Comparison of ENCODE assay signal across 13 cellular contexts in the genomic region with DNA sequence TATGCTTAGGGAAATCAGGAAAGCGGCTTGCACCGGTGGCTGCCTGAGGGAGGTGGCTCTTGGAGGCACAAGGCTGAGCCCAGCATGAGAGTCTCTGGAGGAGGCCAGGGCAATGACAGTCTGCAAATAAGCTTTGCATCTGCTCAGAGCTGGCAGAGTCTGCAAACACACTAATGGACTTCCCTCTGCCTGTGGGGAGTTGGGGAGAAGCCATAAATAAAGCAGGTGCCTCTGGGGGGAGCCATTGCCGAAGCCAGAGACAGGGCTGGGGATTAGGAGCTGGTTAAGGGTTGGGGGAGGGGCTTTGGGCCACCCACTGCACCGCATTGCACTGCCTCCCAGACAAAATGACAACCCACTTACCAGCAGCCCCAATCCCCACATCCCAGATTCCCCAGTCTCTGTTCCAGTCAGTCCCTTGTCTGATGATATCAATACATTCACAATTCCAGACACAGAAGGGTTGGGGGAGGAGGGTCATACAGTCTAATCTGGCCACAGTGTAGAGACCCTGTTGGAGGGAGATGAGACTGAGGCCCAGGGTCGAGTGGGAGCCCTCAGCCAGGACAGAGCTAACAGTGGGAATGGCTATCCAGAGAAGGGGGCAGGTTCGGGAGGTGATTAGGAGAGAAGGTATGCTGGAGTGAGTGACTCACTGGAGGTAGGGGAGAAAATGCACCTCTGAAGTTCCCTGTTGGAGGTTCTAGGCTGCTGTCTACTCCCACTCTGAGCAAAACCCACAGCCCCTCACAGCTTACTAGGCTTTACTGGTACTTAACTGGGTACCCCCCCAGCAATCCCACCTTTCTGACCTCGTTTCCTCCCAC. TPM values are rescaled to one million over a fixed set of nuclear protein-coding genes. Genes with fewer than 3 reads are reported as not detected.
DNase-seq lines count a peak whose midpoint lies in the region; ATAC-seq, FAIRE-seq and TF ChIP-seq lines count a peak whose summit lies in the region.
"Had no signal": no experiment of that assay in that cellular context is flagged by ENCODE, and none has a peak within 500 bp of the region (broad histone marks: within the 10 kb centered on the region; RNA-seq: fewer than 3 reads in every experiment).

No MANE protein-coding gene starts in this region.

- H3K27me3 Mint-ChIP-seq in naive thymus-derived CD8-positive, alpha-beta T cell, result peaks cover 22 to 80% (median 33%) of the 10 kb centered on the region in 5 donors

- BruUV-seq in HepG2 (replicated peaks; lab: Mats Ljungman, UMichigan), result no TSS peak

- intact Hi-C loops in HepG2 (cut with micrococcal nuclease; ENCODE audit: unreplicated experiment), result no loop called here
- intact Hi-C loops in right lobe of liver (cut with DNase I), result no loop called here

- peak; percentile 45 for TF ChIP-seq CTCF in HepG2 (CRISPR knock-in tag; IDR thresholded peaks at IDR 0.05)
- TF ChIP-seq CTCF in right lobe of liver (IDR thresholded peaks at IDR 0.05), result no peak
- TF ChIP-seq CTCF in bronchial epithelial cell (IDR thresholded peaks at IDR 0.05; ENCODE audit: insufficient read depth, low read length, severe bottlenecking), result no peak
- no peak for TF ChIP-seq CTCF in gastroesophageal sphincter (IDR thresholded peaks at IDR 0.05)

- H3K9me3 ChIP-seq in HepG2 (ENCODE audit: low read length) (no peaks in the 10 kb centered on the region), right lobe of liver (no peaks in the 10 kb centered on the region), gastroesophageal sphincter (no peaks in the 10 kb centered on the region)

- peak overlapping the region in 1 of 10 donors; percentile 30 for H3K27ac Mint-ChIP-seq in naive thymus-derived CD8-positive, alpha-beta T cell
- H3K27ac Mint-ChIP-seq: CD4-positive, alpha-beta memory T cell had no signal

- 20% methylated on average over 7 of the region's 7 CpGs for WGBS in HepG2 (ENCODE audit: low lambda C conversion rate)
- 38% methylated on average over 7 of the region's 7 CpGs for WGBS in right lobe of liver (ENCODE audit: insufficient coverage, low coverage, low lambda C conversion rate, missing lambda C conversion rate)
- 36 to 38% methylated on average over 4 to 6 of the region's 7 CpGs for WGBS in gastroesophageal sphincter (ENCODE audit: low coverage in 1 of 2), 2 donors

- no peak overlapping the region for H2AFZ ChIP-seq in HepG2 (ENCODE audit: low read length)

- H3K27ac ChIP-seq in HepG2 (ENCODE audit: extremely low read length, insufficient read depth, low read length) (no peak overlapping the region), right lobe of liver (no peak overlapping the region), gastroesophageal sphincter (no peak overlapping the region)
- H3K27ac ChIP-seq: KMS-11 had no signal

- H3K27me3 ChIP-seq in HepG2 (ENCODE audit: control insufficient read depth in 1 of 2, insufficient read depth in 2 of 2, low read length in 2 of 2) (peaks cover 1 to 25% of the 10 kb centered on the region in 2 experiments; a peak in 3 of 5 replicates), right lobe of liver (peaks cover 0 to under 1% of the 10 kb centered on the region in 2 donors), bronchial epithelial cell (ENCODE audit: control insufficient read depth, insufficient read depth, low read length) (peaks cover 18% of the 10 kb centered on the region), gastroesophageal sphincter (peaks cover 97% of the 10 kb centered on the region)

- no peak overlapping the region for H3K4me2 ChIP-seq in HepG2 (ENCODE audit: low read depth, low read length)
- H3K4me2 ChIP-seq: KMS-11 had no signal

- peak; percentile 64 for ATAC-seq in HepG2
- ATAC-seq in right lobe of liver, result no peak
- ATAC-seq in gastroesophageal sphincter, result no peak
- ATAC-seq in HG03432 (IDR thresholded peaks at IDR 0.05; ENCODE audit: unreplicated experiment), result no peak
- no peak for ATAC-seq in HG03342 (IDR thresholded peaks at IDR 0.05; ENCODE audit: unreplicated experiment)
- ATAC-seq in naive thymus-derived CD8-positive, alpha-beta T cell, result no peak

- H4K20me1 ChIP-seq in HepG2 (ENCODE audit: insufficient read depth, low read length), result no peaks in the 10 kb centered on the region

- no peaks in the 10 kb centered on the region for H3K9me3 Mint-ChIP-seq in naive thymus-derived CD8-positive, alpha-beta T cell
- H3K9me3 Mint-ChIP-seq: CD4-positive, alpha-beta memory T cell had no signal

- TF ChIP-seq POLR2A in HepG2 (IDR thresholded peaks at IDR 0.05; ENCODE audit: insufficient read depth in 1 of 2, low read depth in 2 of 2, low read length in 2 of 2) (no peak), right lobe of liver (IDR thresholded peaks at IDR 0.05) (no peak), gastroesophageal sphincter (IDR thresholded peaks at IDR 0.05) (no peak)

- H3K36me3 Mint-ChIP-seq in naive thymus-derived CD8-positive, alpha-beta T cell, result no peaks in the 10 kb centered on the region
- H3K36me3 Mint-ChIP-seq: CD4-positive, alpha-beta memory T cell had no signal

- H3K4me1 ChIP-seq in HepG2 (ENCODE audit: insufficient read depth, low read length), result no peaks in the 10 kb centered on the region
- no peaks in the 10 kb centered on the region for H3K4me1 ChIP-seq in right lobe of liver
- H3K4me1 ChIP-seq in gastroesophageal sphincter, result no peaks in the 10 kb centered on the region

- no peak for TF ChIP-seq EP300 in HepG2 (IDR thresholded peaks at IDR 0.05; ENCODE audit: low read depth in 2 of 2, low read length in 2 of 2)
- TF ChIP-seq EP300 in HepG2 (CRISPR knock-in tag; IDR thresholded peaks at IDR 0.05; ENCODE audit: borderline replicate concordance), result no peak
- TF ChIP-seq EP300 in gastroesophageal sphincter (IDR thresholded peaks at IDR 0.05), result no peak

- in situ Hi-C loops in HepG2 (cut with HindIII; ENCODE audit: extremely low pct_ligation_motif_present, low pct_unique_long_range_greater_than_20kb), result no loop called here

- CTCF ChIA-PET in HepG2 (lab: Yijun Ruan, JAX; ENCODE audit: low intra/inter-chr PET ratio, low total read pairs), result no interaction called here

- DNase-seq in HepG2 (ENCODE audit: low spot score) (no peak), right lobe of liver (no peak), NCI-H2196 treated with DMSO at 0.1 percent for 48 hours (lab: John Stamatoyannopoulos, UW; ENCODE audit: unreplicated experiment) (peak; percentile 46), bronchial epithelial cell (ENCODE audit: low read depth) (peak; percentile 48)
- DNase-seq in naive thymus-derived CD8-positive, alpha-beta T cell, result no peak
- DNase-seq: activated CD4-positive, alpha-beta T cell treated with anti-CD3 and anti-CD28 coated beads, Interleukin-2, amount 50 U/mL, for 4 hours; CD4-positive, alpha-beta memory T cell; cerebellar nuclear complex; small intestine had no signal

- H3K4me1 Mint-ChIP-seq in naive thymus-derived CD8-positive, alpha-beta T cell, result peaks cover 0 to 9% (median 2%) of the 10 kb centered on the region in 4 donors

- no peak for FAIRE-seq in HepG2 (lab: Jason Lieb, UNC)
- no peak for FAIRE-seq in bronchial epithelial cell (lab: Jason Lieb, UNC)
- FAIRE-seq: small intestine had no signal

- H3K36me3 ChIP-seq in HepG2 (replicated peaks in 1 of 2; ENCODE audit: control insufficient read depth in 1 of 2, insufficient read depth in 2 of 2, low read length in 2 of 2) (no peaks in the 10 kb centered on the region), right lobe of liver (no peaks in the 10 kb centered on the region), bronchial epithelial cell (ENCODE audit: control insufficient read depth, insufficient read depth, low read length) (no peaks in the 10 kb centered on the region), gastroesophageal sphincter (no peaks in the 10 kb centered on the region)

- H3K4me3 ChIP-seq in HepG2 (replicated peaks in 1 of 3; ENCODE audit: insufficient read depth in 1 of 3, low read depth in 2 of 3, low read length in 3 of 3) (no peak overlapping the region), right lobe of liver (no peak overlapping the region), bronchial epithelial cell (ENCODE audit: low read depth, low read length) (no peak overlapping the region), gastroesophageal sphincter (no peak overlapping the region)

- no peaks in the 10 kb centered on the region for H3K79me2 ChIP-seq in HepG2 (ENCODE audit: insufficient read depth, low read length)

- no peak overlapping the region for H3K9ac ChIP-seq in HepG2 (ENCODE audit: insufficient read depth, low read depth, low read length)
- H3K9ac ChIP-seq: KMS-11 had no signal

- TF ChIP-seq RAD21 in HepG2 (CRISPR knock-in tag; IDR thresholded peaks at IDR 0.05), result no peak

- no peak overlapping the region for H3K4me3 Mint-ChIP-seq in naive thymus-derived CD8-positive, alpha-beta T cell
- H3K4me3 Mint-ChIP-seq: CD4-positive, alpha-beta memory T cell had no signal

- POLR2A ChIA-PET in HepG2 (lab: Yijun Ruan, JAX), result no interaction called here
- POLR2A ChIA-PET in naive thymus-derived CD8-positive, alpha-beta T cell (lab: Charles Lee), result no interaction called here

RNA-seq across cellular contexts. Expression of gene PAX5, which starts 53.7 kb away (rescaled TPM):
- total RNA-seq in HepG2 (2016; rRNA removed; fragmentation: Illumina TruSeq; extraction: Trizol), result not detected in 2 replicates
- not detected in 2 replicates for total RNA-seq in HepG2 (2016; cell fraction: cytosol; rRNA removed; fragmentation: Illumina TruSeq; extraction: Trizol; ENCODE audit: low read depth)
- not detected in 2 replicates for total RNA-seq in HepG2 (2016; cell fraction: insoluble cytoplasmic fraction; rRNA removed; fragmentation: Illumina TruSeq; extraction: Trizol)
- not detected in 2 replicates for total RNA-seq in HepG2 (2016; cell fraction: membrane; rRNA removed; fragmentation: Illumina TruSeq; extraction: Trizol)
- not detected in 2 replicates for total RNA-seq in HepG2 (2016; cell fraction: nucleus; rRNA removed; fragmentation: Illumina TruSeq; extraction: Trizol)
- polyA plus RNA-seq in HepG2 (2011; rRNA removed), result not detected in 2 replicates
- not detected in 2 replicates for polyA plus RNA-seq in HepG2 (2011; cell fraction: cytosol; rRNA removed)
- 0.02 and 0.11 TPM in 2 replicates for polyA plus RNA-seq in HepG2 (2011; cell fraction: nucleus; rRNA removed)
- not detected in 2 replicates for polyA plus RNA-seq in HepG2 (2012)
- polyA plus RNA-seq in HepG2 (2016; cell fraction: cytosol; fragmentation: Illumina TruSeq; extraction: Trizol; ENCODE audit: low read depth), result not detected in 2 replicates
- not detected in 2 replicates for polyA plus RNA-seq in HepG2 (2016; cell fraction: insoluble cytoplasmic fraction; fragmentation: Illumina TruSeq; extraction: Trizol; ENCODE audit: low read depth)
- polyA plus RNA-seq in HepG2 (2016; cell fraction: membrane; fragmentation: Illumina TruSeq; extraction: Trizol; ENCODE audit: low read depth), result not detected in 2 replicates
- polyA plus RNA-seq in HepG2 (2016; cell fraction: nucleus; fragmentation: Illumina TruSeq; extraction: Trizol; ENCODE audit: insufficient read depth, low read depth), result not detected in 2 replicates
- 0.02 TPM in 1 of 2 replicates, not detected in the other for polyA minus RNA-seq in HepG2 (2011; rRNA and poly(A)+ RNA removed; ENCODE audit: low replicate concordance)
- not detected in 2 replicates for polyA minus RNA-seq in HepG2 (2011; cell fraction: cytosol; rRNA and poly(A)+ RNA removed)
- polyA minus RNA-seq in HepG2 (2011; cell fraction: nucleus; rRNA and poly(A)+ RNA removed), result not detected in 2 replicates
- total RNA-seq in right lobe of liver, result under 1 TPM in 2 of 6 experiments, not detected in 4; 0.12 to 0.18 TPM
- not detected in 2 replicates for total RNA-seq in bronchial epithelial cell
- total RNA-seq in gastroesophageal sphincter, result under 1 TPM in 1 of 4 donors, not detected in 3; under 0.01 TPM
- 1 to 10 TPM; 8.5 to 8.7 TPM for total RNA-seq in naive thymus-derived CD8-positive, alpha-beta T cell
- under 1 TPM in 1 of 3 donors, not detected in 2; 0.12 TPM for polyA plus RNA-seq in naive thymus-derived CD8-positive, alpha-beta T cell
- total RNA-seq: CD4-positive, alpha-beta memory T cell had no signal

Comparison
In these comparisons a context has a peak if more than half of its experiments do, and no peak if none do; other contexts are left out.
1. DNase-seq: peak in NCI-H2196 treated with DMSO at 0.1 percent for 48 hours (single experiment) and bronchial epithelial cell (single experiment); none in HepG2 (single experiment), right lobe of liver (0 of 3) and naive thymus-derived CD8-positive, alpha-beta T cell (0 of 10).